9 cellular contexts compared by ENCODE assay signal in genomic region chr1:42736152-42736551, GRCh38. TPM values are rescaled to one million over a fixed set of nuclear protein-coding genes. Genes with fewer than 3 reads are reported as not detected.
DNase-seq lines count a peak whose midpoint lies in the region; ATAC-seq and TF ChIP-seq lines count a peak whose summit lies in the region.
"Had no signal": no experiment of that assay in that cellular context is flagged by ENCODE, and none has a peak within 500 bp of the region (broad histone marks: within the 10 kb centered on the region; RNA-seq: fewer than 3 reads in every experiment).

No MANE protein-coding gene starts in this region.

- POLR2A ChIA-PET in HEK293 (lab: Yijun Ruan, JAX) = no interaction called here

- no peak for ATAC-seq in HG02588 (IDR thresholded peaks at IDR 0.05; ENCODE audit: unreplicated experiment)

- H3K4me1 ChIP-seq in HEK293 (ENCODE audit: control insufficient read depth, insufficient read depth, low read length) = no peaks in the 10 kb centered on the region
- H3K4me1 ChIP-seq in colonic mucosa = no peaks in the 10 kb centered on the region

- CTCF ChIA-PET in HEK293 (lab: Yijun Ruan, JAX) = interaction anchor here (0.7 to 1.7 kb wide), 2 partner anchors 30 to 224 kb away, joined by 3 to 4 read pairs; partner anchors contain the start of gene P3H1

- H3K36me3 ChIP-seq in HEK293 (ENCODE audit: control insufficient read depth in 2 of 2, insufficient read depth in 1 of 2, low read length in 2 of 2) = no peaks in the 10 kb centered on the region
- no peaks in the 10 kb centered on the region for H3K36me3 ChIP-seq in colonic mucosa

- DNase-seq in A172 (ENCODE audit: low spot score) = peak; percentile 11
- DNase-seq in colonic mucosa = peak; percentile 73
- no peak for DNase-seq in anterior cingulate cortex (lab: John Stamatoyannopoulos, UW)
- no peak for DNase-seq in substantia nigra (lab: John Stamatoyannopoulos, UW)
- DNase-seq: caudate nucleus, NCI-H2029 treated with DMSO at 0.1 percent for 48 hours had no signal

- H3K9me3 ChIP-seq in HEK293 (ENCODE audit: control insufficient read depth, insufficient read depth, low read depth, low read length) = no peaks in the 10 kb centered on the region
- no peaks in the 10 kb centered on the region for H3K9me3 ChIP-seq in colonic mucosa

- TF ChIP-seq CTCF in HEK293 (tag by site-specific recombination; IDR thresholded peaks at IDR 0.05) = peak; percentile 63
- no peak for TF ChIP-seq CTCF in colonic mucosa (IDR thresholded peaks at IDR 0.05)

- no peak overlapping the region for H3K9ac ChIP-seq in colonic mucosa (ENCODE audit: low read depth in 2 of 2, low read length in 2 of 2)

- H3K27me3 ChIP-seq in colonic mucosa = no peaks in the 10 kb centered on the region

- intact Hi-C loops in colonic mucosa (cut with DNase I) = no loop called here

- H3K27ac ChIP-seq in HEK293 (ENCODE audit: extremely low read depth, low read depth, low read length) = no peak overlapping the region
- H3K27ac ChIP-seq in colonic mucosa = no peak overlapping the region
- H3K27ac ChIP-seq in substantia nigra (ENCODE audit: low read depth, low read length, poor library complexity, severe bottlenecking) = no peak overlapping the region

- H3K4me3 ChIP-seq in HEK293 (ENCODE audit: low read depth, low read length) (no peak overlapping the region), colonic mucosa (no peak overlapping the region)
- H3K4me3 ChIP-seq: skin epidermis had no signal

TF ChIP-seq in HEK293, 187 proteins besides CTCF, POLR2A, EP300 and RAD21:
- 0 out of 2 replicates have a peak, but pooled peaks have one; percentile 35 for TF ChIP-seq KLF16 (tag by site-specific recombination; IDR thresholded peaks at IDR 0.05)
- no peak for TF ChIP-seq HIC1 (tag by site-specific recombination; IDR thresholded peaks at IDR 0.05)
- no peak for TF ChIP-seq ZNF148 (tag by site-specific recombination; IDR thresholded peaks at IDR 0.05; ENCODE audit: borderline replicate concordance)
- TF ChIP-seq KLF7 (tag by site-specific recombination; IDR thresholded peaks at IDR 0.05; ENCODE audit: borderline replicate concordance) = peak; percentile 75; the same call in 1 of the 2 replicates
- TF ChIP-seq KLF1 (tag by site-specific recombination; IDR thresholded peaks at IDR 0.05) = peak; percentile 71
- TF ChIP-seq KLF8 (tag by site-specific recombination; IDR thresholded peaks at IDR 0.05) = peak; percentile 71; the same call in 1 of the 2 replicates

RNA-seq across cellular contexts. Expression of gene CLDN19, which starts 3.9 kb away (rescaled TPM):
- not detected in 2 replicates for total RNA-seq in A172 (2014; rRNA removed; shearing (Covaris generic))
- not detected for total RNA-seq in colonic mucosa

RNA-seq across cellular contexts. Expression of gene P3H1, which starts 30.7 kb away (rescaled TPM):
- 79.5 and 95.5 TPM in 2 replicates for total RNA-seq in A172 (2014; rRNA removed; shearing (Covaris generic))
- 10 to 100 TPM; 11.7 to 19.1 TPM for total RNA-seq in colonic mucosa

RNA-seq across cellular contexts. Expression of gene C1orf50, which starts 30.9 kb away (rescaled TPM):
- 3.1 and 6.1 TPM in 2 replicates for total RNA-seq in A172 (2014; rRNA removed; shearing (Covaris generic))
- 1 to 10 TPM; 3.4 to 5.8 TPM for total RNA-seq in colonic mucosa

RNA-seq across cellular contexts. Expression of gene TMEM269, which starts 48.6 kb away (rescaled TPM):
- total RNA-seq in A172 (2014; rRNA removed; shearing (Covaris generic)) = 0.05 TPM in 1 of 2 replicates, not detected in the other
- under 1 TPM in 1 of 2 donors, not detected in 1; 0.10 TPM for total RNA-seq in colonic mucosa

RNA-seq across cellular contexts. Expression of gene YBX1, which starts 53.9 kb away (rescaled TPM):
- 744 and 821 TPM in 2 replicates for total RNA-seq in A172 (2014; rRNA removed; shearing (Covaris generic))
- total RNA-seq in colonic mucosa = 100 to 1,000 TPM; 471 to 894 TPM

Comparison
In these comparisons a context has a peak if more than half of its experiments do, and no peak if none do; other contexts are left out.
1. DNase-seq: peak in A172 (single experiment) and colonic mucosa (single experiment); none in anterior cingulate cortex (0 of 58) and substantia nigra (0 of 49).